Comparison of ENCODE assay signal across 4 cellular contexts in genomic region chr1:171695772-171696171, GRCh38. TPM values are rescaled to one million over a fixed set of nuclear protein-coding genes. Genes with fewer than 3 reads are reported as not detected.
"Had no signal": no experiment of that assay in that cellular context is flagged by ENCODE, and none has a peak within 500 bp of the region (broad histone marks: within the 10 kb centered on the region; RNA-seq: fewer than 3 reads in every experiment).

No MANE protein-coding gene starts in this region.

RNA-seq across cellular contexts. Expression of gene MYOC, which starts 43.3 kb away (rescaled TPM):
- total RNA-seq: LHCN-M2, M059J, MCF 10A, NCI-H460 had no signal
